ENCODE assay signal across 8 cellular contexts in genomic region chr9:99076483-99077171, GRCh38. TPM values are rescaled to one million over a fixed set of nuclear protein-coding genes. Genes with fewer than 3 reads are reported as not detected.
A peak's percentile ranks its signal among the peaks of the same experiment; 100 is the strongest.
DNase-seq lines count a peak whose midpoint lies in the region; ATAC-seq and TF ChIP-seq lines count a peak whose summit lies in the region.
"Had no signal": no experiment of that assay in that cellular context is flagged by ENCODE, and none has a peak within 500 bp of the region (broad histone marks: within the 10 kb centered on the region; RNA-seq: fewer than 3 reads in every experiment).

No MANE protein-coding gene starts in this region.

- no peaks in the 10 kb centered on the region for H3K9me3 Mint-ChIP-seq in HFFc6
- H3K9me3 Mint-ChIP-seq in activated naive CD8-positive, alpha-beta T cell treated with anti-CD3 and anti-CD28 coated beads, Interleukin-2, amount 50 U/mL, for 24 hours = no peaks in the 10 kb centered on the region

- peak; percentile 79 for ATAC-seq in activated naive CD8-positive, alpha-beta T cell treated with anti-CD3 and anti-CD28 coated beads, Interleukin-2, amount 50 U/mL, for 24 hours
- ATAC-seq in GM19035 (IDR thresholded peaks at IDR 0.05; ENCODE audit: unreplicated experiment) (no peak), GM21786 (IDR thresholded peaks at IDR 0.05; ENCODE audit: unreplicated experiment) (no peak)

- H3K36me3 ChIP-seq in SU-DHL-6 (ENCODE audit: low read length) = no peaks in the 10 kb centered on the region

- H3K9me3 ChIP-seq in SU-DHL-6 (ENCODE audit: insufficient read depth, low read length) = no peaks in the 10 kb centered on the region

- H2AFZ ChIP-seq in SU-DHL-6 (ENCODE audit: low read depth, low read length, severe bottlenecking) = peak overlapping the region; percentile 50

- no peaks in the 10 kb centered on the region for H4K20me1 ChIP-seq in SU-DHL-6 (ENCODE audit: low read depth, low read length)

- H3K4me1 Mint-ChIP-seq in HFFc6 (ENCODE audit: low read depth) = peaks cover 29% of the 10 kb centered on the region
- peaks cover 31% of the 10 kb centered on the region for H3K4me1 Mint-ChIP-seq in activated naive CD8-positive, alpha-beta T cell treated with anti-CD3 and anti-CD28 coated beads, Interleukin-2, amount 50 U/mL, for 24 hours

- H3K27ac Mint-ChIP-seq in HFFc6 = peak overlapping the region; percentile 15; the same call in 1 of the 2 replicates
- peak overlapping the region; percentile 80 for H3K27ac Mint-ChIP-seq in activated naive CD8-positive, alpha-beta T cell treated with anti-CD3 and anti-CD28 coated beads, Interleukin-2, amount 50 U/mL, for 24 hours

- H3K27ac ChIP-seq in SU-DHL-6 (ENCODE audit: low read depth, low read length) (no peak overlapping the region), skin epidermis (peak overlapping the region in 12 of 21 experiments; percentile 3 to 90 (median 56))

- H3K4me3 Mint-ChIP-seq in HFFc6 = no peak overlapping the region
- no peak overlapping the region for H3K4me3 Mint-ChIP-seq in activated naive CD8-positive, alpha-beta T cell treated with anti-CD3 and anti-CD28 coated beads, Interleukin-2, amount 50 U/mL, for 24 hours

- H3K36me3 Mint-ChIP-seq in HFFc6 (ENCODE audit: low read depth) = no peaks in the 10 kb centered on the region
- H3K36me3 Mint-ChIP-seq in activated naive CD8-positive, alpha-beta T cell treated with anti-CD3 and anti-CD28 coated beads, Interleukin-2, amount 50 U/mL, for 24 hours (ENCODE audit: low read depth) = no peaks in the 10 kb centered on the region

- DNase-seq in HFFc6 = no peak
- DNase-seq in activated naive CD8-positive, alpha-beta T cell treated with anti-CD3 and anti-CD28 coated beads, Interleukin-2, amount 50 U/mL, for 24 hours = peak; percentile 41
- DNase-seq in NCI-H1105 (lab: John Stamatoyannopoulos, UW) = no peak
- DNase-seq: SIG-M5 had no signal

- H3K9ac ChIP-seq in SU-DHL-6 (ENCODE audit: low read length) = no peak overlapping the region

- H3K4me2 ChIP-seq in SU-DHL-6 (ENCODE audit: low read depth, low read length, poor library complexity, severe bottlenecking) = no peak overlapping the region

- H3K27me3 Mint-ChIP-seq in HFFc6 (ENCODE audit: insufficient read depth) = peaks cover 12% of the 10 kb centered on the region; the same call in 1 of the 2 replicates
- H3K27me3 Mint-ChIP-seq in activated naive CD8-positive, alpha-beta T cell treated with anti-CD3 and anti-CD28 coated beads, Interleukin-2, amount 50 U/mL, for 24 hours = no peaks in the 10 kb centered on the region

- H3F3A ChIP-seq in SU-DHL-6 (ENCODE audit: insufficient read depth) = no peaks in the 10 kb centered on the region

- H3K27me3 ChIP-seq in SU-DHL-6 (ENCODE audit: low read length) = no peaks in the 10 kb centered on the region

- H3K9me2 ChIP-seq in SU-DHL-6 (replicated peaks; ENCODE audit: insufficient read depth, low read length) = no peaks in the 10 kb centered on the region

- H3K4me3 ChIP-seq in SU-DHL-6 (ENCODE audit: insufficient read depth, low read length, poor library complexity, severe bottlenecking) (no peak overlapping the region), skin epidermis (no peak overlapping the region)

- H3K79me2 ChIP-seq in SU-DHL-6 (ENCODE audit: insufficient read depth, low read length) = no peaks in the 10 kb centered on the region

- TF ChIP-seq CTCF in HFFc6 (IDR thresholded peaks at IDR 0.05) (no peak), SU-DHL-6 (IDR thresholded peaks at IDR 0.05; ENCODE audit: insufficient read depth, low read length, poor library complexity, severe bottlenecking) (no peak)

RNA-seq across cellular contexts. Expression of gene TGFBR1, which starts 28.3 kb away (rescaled TPM):
- total RNA-seq in HFFc6 (2021; fragmentation: NEBNext Ultra II Directional; extraction: Animal tissue kit (Norgen Biotek cat#: 25700)) = 10 to 100 TPM; 28.8 to 39.1 (median 32.7) TPM
